In the genomic region with DNA sequence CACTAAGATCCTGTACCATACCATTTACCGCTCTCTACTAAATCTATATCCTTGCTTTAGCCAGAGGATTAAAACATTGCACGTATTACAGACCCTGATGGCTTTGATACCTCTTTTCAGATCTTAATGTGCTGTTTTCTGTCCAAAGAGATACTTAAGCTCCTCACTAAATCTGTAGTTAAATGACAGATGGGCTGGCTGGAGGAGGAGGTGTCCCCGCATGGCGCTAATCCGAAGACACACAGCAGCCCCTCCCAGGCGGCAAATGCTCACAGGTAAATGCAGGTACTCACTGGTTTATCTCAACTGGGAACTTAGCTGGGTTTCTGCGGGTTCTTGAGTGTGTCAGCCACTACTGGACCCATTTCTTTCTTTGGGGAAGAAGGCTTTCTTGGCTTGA, we compare ENCODE assay signal across 11 cellular contexts. TPM values are rescaled to one million over a fixed set of nuclear protein-coding genes. Genes with fewer than 3 reads are reported as not detected.
A peak's percentile ranks its signal among the peaks of the same experiment; 100 is the strongest.
DNase-seq lines count a peak whose midpoint lies in the region; ATAC-seq, FAIRE-seq and TF ChIP-seq lines count a peak whose summit lies in the region.
"Had no signal": no experiment of that assay in that cellular context is flagged by ENCODE, and none has a peak within 500 bp of the region (broad histone marks: within the 10 kb centered on the region; RNA-seq: fewer than 3 reads in every experiment).

No MANE protein-coding gene starts in this region.

- H2AK5ac ChIP-seq in H1 (ENCODE audit: low read depth, low read length): no peak overlapping the region

- peak; percentile 16 for DNase-seq in activated CD4-positive, CD25-positive, alpha-beta regulatory T cell treated with anti-CD3 and anti-CD28 coated beads, Interleukin-2, amount 50 U/mL, for 72 hours
- DNase-seq in NCI-H2171 (lab: John Stamatoyannopoulos, UW): peak; percentile 17
- peak in 1 of 2 experiments; percentile 37 for DNase-seq in H1 (ENCODE audit: low read depth in 1 of 2, low spot score in 2 of 2)
- DNase-seq in sigmoid colon: peak; percentile 55
- DNase-seq in sciatic nerve (ENCODE audit: low spot score): no peak
- DNase-seq: GF-D8, NCI-H1105 treated with DMSO at 0.1 percent for 48 hours had no signal

- no peak overlapping the region for H2BK20ac ChIP-seq in H1 (ENCODE audit: low read length)

- no peak overlapping the region for H3K18ac ChIP-seq in H1 (ENCODE audit: extremely low read depth, low read length)

- no peak overlapping the region for H2BK120ac ChIP-seq in H1 (replicated peaks; ENCODE audit: low read depth, low read length)

- H2BK12ac ChIP-seq in H1 (ENCODE audit: low read depth, low read length): no peak overlapping the region

- H3K23me2 ChIP-seq in H1 (ENCODE audit: low read depth, low read length): peaks cover 13% of the 10 kb centered on the region; the same call in 1 of the 2 replicates

- H2BK5ac ChIP-seq in H1 (ENCODE audit: low read depth, low read length): no peak overlapping the region

- H4K91ac ChIP-seq in H1 (replicated peaks; ENCODE audit: insufficient read length, low read length): no peak overlapping the region

- H3K27ac ChIP-seq in H1 (ENCODE audit: low read depth, low read length) (no peak overlapping the region), sigmoid colon (no peak overlapping the region)
- H3K27ac ChIP-seq: VCaP had no signal

- TF ChIP-seq POLR2A in H1 (IDR thresholded peaks at IDR 0.05; ENCODE audit: control extremely low read depth in 1 of 2, low read depth in 2 of 2, low read length in 2 of 2) (no peak), sigmoid colon (IDR thresholded peaks at IDR 0.05) (no peak)

- intact Hi-C loops in sigmoid colon (cut with DNase I): loop anchor here (5.0 to 10.0 kb wide), 2 partner anchors 71 to 176 kb away; a partner anchor contains a TSS
- intact Hi-C loops in sciatic nerve (cut with DNase I): no loop called here

- H3K79me2 ChIP-seq in H1 (ENCODE audit: control insufficient read depth in 1 of 2, insufficient read depth in 2 of 2, low read length in 2 of 2): peaks cover 36 to 72% of the 10 kb centered on the region in 2 experiments

- no peak for TF ChIP-seq RAD21 in H1 (IDR thresholded peaks at IDR 0.05 in 1 of 2, conservative IDR thresholded peaks at IDR 0.05 in 1 of 2; ENCODE audit: low read depth in 2 of 2, low read length in 2 of 2)

- no peak overlapping the region for H2BK15ac ChIP-seq in H1 (ENCODE audit: low read length)

- no peak overlapping the region for H2AFZ ChIP-seq in H1 (ENCODE audit: low read length)

- H4K5ac ChIP-seq in H1 (ENCODE audit: insufficient read length, low read depth, low read length): no peak overlapping the region

- H3K4me3 ChIP-seq in H1 (ENCODE audit: extremely low read depth in 1 of 4, insufficient read depth in 2 of 4, low read depth in 3 of 4, low read length in 4 of 4) (peak overlapping the region in 1 of 4 experiments; percentile 81; a peak in 4 of 8 replicates), sigmoid colon (no peak overlapping the region)

- H3K4me1 ChIP-seq in H1 (replicated peaks in 1 of 4; ENCODE audit: control insufficient read depth in 3 of 4, insufficient read depth in 4 of 4, low read length in 3 of 4) (peaks cover 9 to 48% (median 34%) of the 10 kb centered on the region in 4 experiments), sigmoid colon (peaks cover 0 to 25% (median 21%) of the 10 kb centered on the region in 4 donors)

- no peak overlapping the region for H3K4ac ChIP-seq in H1 (replicated peaks; ENCODE audit: insufficient read length, low read depth, low read length)

- peaks cover 17% of the 10 kb centered on the region for H3K79me1 ChIP-seq in H1 (ENCODE audit: low read depth, low read length)

- no peak overlapping the region for H3K9ac ChIP-seq in H1 (replicated peaks in 1 of 4; ENCODE audit: extremely low read depth in 1 of 4, low read depth in 3 of 4, low read length in 3 of 4)

- H3K27me3 ChIP-seq in H1 (replicated peaks in 1 of 4; ENCODE audit: control insufficient read depth in 3 of 4, extremely low read depth in 1 of 4, insufficient read depth in 3 of 4, low read length in 3 of 4) (no peaks in the 10 kb centered on the region; a peak in 1 of 7 replicates), sigmoid colon (no peaks in the 10 kb centered on the region)

- FAIRE-seq in H1 (lab: Jason Lieb, UNC): no peak

- H3K9me3 ChIP-seq in H1 (ENCODE audit: insufficient read depth in 2 of 2, low read depth in 1 of 2, low read length in 1 of 2): no peaks in the 10 kb centered on the region
- H3K9me3 ChIP-seq in sigmoid colon: no peaks in the 10 kb centered on the region

- WGBS in H1 (ENCODE audit: extremely low coverage in 1 of 2, insufficient coverage in 1 of 2, insufficient read length in 1 of 2, insufficient replicate concordance in 2 of 2, low coverage in 1 of 2, low lambda C conversion rate in 2 of 2, missing lambda C conversion rate in 1 of 2), 2 experiments: 84% methylated on average over 7 of the region's 7 CpGs; no CpG with 5 or more reads in 1 of the 2 experiments
- 93 to 95% methylated on average over 7 of the region's 7 CpGs for WGBS in sigmoid colon, 2 donors

- no peak overlapping the region for H3K14ac ChIP-seq in H1 (ENCODE audit: insufficient read length)

- H3K23ac ChIP-seq in H1 (ENCODE audit: insufficient read length): no peak overlapping the region

- no peak for TF ChIP-seq EP300 in H1 (IDR thresholded peaks at IDR 0.05; ENCODE audit: borderline replicate concordance in 1 of 2, low read depth in 2 of 2, low read length in 2 of 2)
- no peak for TF ChIP-seq EP300 in sigmoid colon (IDR thresholded peaks at IDR 0.05)

- POLR2A ChIA-PET in H1 (lab: Charles Lee; ENCODE audit: partially characterized antibody): interaction anchor here (0.8 to 1.7 kb wide), 4 partner anchors 9 to 37 kb away, joined by 3 to 5 read pairs (median 4); no protein-coding TSS in a partner anchor

- no peak overlapping the region for H4K8ac ChIP-seq in H1 (ENCODE audit: extremely low read depth, insufficient read depth, low read length)

- no peak overlapping the region for H3K56ac ChIP-seq in H1 (replicated peaks; ENCODE audit: insufficient read length, low read depth, low read length)

- ATAC-seq in activated CD4-positive, CD25-positive, alpha-beta regulatory T cell treated with anti-CD3 and anti-CD28 coated beads, Interleukin-2, amount 50 U/mL, for 24 hours: no peak
- ATAC-seq in sciatic nerve: no peak
- no peak for ATAC-seq in HG03139 (IDR thresholded peaks at IDR 0.05; ENCODE audit: unreplicated experiment)
- ATAC-seq in HG03469 (IDR thresholded peaks at IDR 0.05; ENCODE audit: unreplicated experiment): no peak

- peak overlapping the region; percentile 14 to 92; a peak in 1 of 4 replicates for H3K4me2 ChIP-seq in H1 (ENCODE audit: insufficient read depth in 1 of 2, low read depth in 2 of 2, low read length in 2 of 2)

- TF ChIP-seq CTCF in H1 (IDR thresholded peaks at IDR 0.05; ENCODE audit: control extremely low read depth in 1 of 3, insufficient read depth in 1 of 3, low read depth in 1 of 3, low read length in 3 of 3) (no peak), sigmoid colon (IDR thresholded peaks at IDR 0.05) (no peak)

- peaks cover 24 to 26% of the 10 kb centered on the region in 2 experiments for H4K20me1 ChIP-seq in H1 (replicated peaks in 1 of 2; ENCODE audit: control insufficient read depth in 1 of 2, insufficient read depth in 2 of 2, low read length in 2 of 2)

- peaks cover 2 to 40% (median 5%) of the 10 kb centered on the region in 4 experiments; a peak in 5 of 8 replicates for H3K36me3 ChIP-seq in H1 (ENCODE audit: control insufficient read depth in 2 of 4, insufficient read depth in 4 of 4, low read length in 3 of 4)
- peaks cover 0 to 18% (median 4%) of the 10 kb centered on the region in 4 donors for H3K36me3 ChIP-seq in sigmoid colon

- CTCF ChIA-PET in H1 (lab: Charles Lee; ENCODE audit: partially characterized antibody): interaction anchor here (1.5 to 2.8 kb wide), 5 partner anchors 9 to 119 kb away, joined by 3 to 15 read pairs (median 8); no protein-coding TSS in a partner anchor

TF ChIP-seq in H1, 55 proteins besides CTCF, POLR2A, EP300 and RAD21 (continues in another document):
- TF ChIP-seq TEAD4 (IDR thresholded peaks at IDR 0.05; ENCODE audit: low read depth, low read length) (no peak), GTF2F1 (IDR thresholded peaks at IDR 0.05; ENCODE audit: borderline replicate concordance, low read depth, low read length) (no peak), HDAC6 (IDR thresholded peaks at IDR 0.05; ENCODE audit: low read depth, low read length) (no peak), NANOG (IDR thresholded peaks at IDR 0.05; ENCODE audit: insufficient read depth, low read depth, low read length, poor library complexity, severe bottlenecking) (no peak), SIX5 (IDR thresholded peaks at IDR 0.05; ENCODE audit: low read depth, low read length) (no peak), JUND (IDR thresholded peaks at IDR 0.05; ENCODE audit: low read length) (no peak), CBX8 (IDR thresholded peaks at IDR 0.05; ENCODE audit: borderline replicate concordance, low read depth, low read length) (no peak), CTBP2 (IDR thresholded peaks at IDR 0.05; ENCODE audit: borderline replicate concordance, insufficient read depth, insufficient read length, low read length) (no peak), TCF12 (IDR thresholded peaks at IDR 0.05; ENCODE audit: low read depth, low read length) (no peak)
- TF ChIP-seq, protein P1, sequence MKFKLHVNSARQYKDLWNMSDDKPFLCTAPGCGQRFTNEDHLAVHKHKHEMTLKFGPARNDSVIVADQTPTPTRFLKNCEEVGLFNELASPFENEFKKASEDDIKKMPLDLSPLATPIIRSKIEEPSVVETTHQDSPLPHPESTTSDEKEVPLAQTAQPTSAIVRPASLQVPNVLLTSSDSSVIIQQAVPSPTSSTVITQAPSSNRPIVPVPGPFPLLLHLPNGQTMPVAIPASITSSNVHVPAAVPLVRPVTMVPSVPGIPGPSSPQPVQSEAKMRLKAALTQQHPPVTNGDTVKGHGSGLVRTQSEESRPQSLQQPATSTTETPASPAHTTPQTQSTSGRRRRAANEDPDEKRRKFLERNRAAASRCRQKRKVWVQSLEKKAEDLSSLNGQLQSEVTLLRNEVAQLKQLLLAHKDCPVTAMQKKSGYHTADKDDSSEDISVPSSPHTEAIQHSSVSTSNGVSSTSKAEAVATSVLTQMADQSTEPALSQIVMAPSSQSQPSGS (IDR thresholded peaks at IDR 0.05; ENCODE audit: low read length): no peak

RNA-seq across cellular contexts. Expression of a gene that starts 2.7 kb away (rescaled TPM):
- 260 and 266 TPM in 2 replicates for total RNA-seq in H1 (2021; fragmentation: NEBNext Ultra II Directional; extraction: Animal tissue kit (Norgen Biotek cat#: 25700))
- 107 and 168 TPM in 2 replicates for polyA plus RNA-seq in H1 (2011; rRNA removed)
- 145 TPM for polyA plus RNA-seq in H1 (2011; cell fraction: cytosol; rRNA removed)
- polyA plus RNA-seq in H1 (2011; cell fraction: nucleus; rRNA removed): 161 TPM
- polyA plus RNA-seq in H1 (2012, experiment 1 of 2): 129 to 148 TPM (median 136 TPM) in 4 replicates
- 146 TPM for polyA plus RNA-seq in H1 (2012, experiment 2 of 2)
- 245 TPM for polyA plus RNA-seq in H1 (2013, experiment 1 of 2)
- polyA plus RNA-seq in H1 (2013, experiment 2 of 2): 311 TPM
- polyA minus RNA-seq in H1 (2011; rRNA and poly(A)+ RNA removed): 76.4 and 90.5 TPM in 2 replicates
- 92.9 TPM for polyA minus RNA-seq in H1 (2011; cell fraction: cytosol; rRNA and poly(A)+ RNA removed)
- 64.8 TPM for polyA minus RNA-seq in H1 (2011; cell fraction: nucleus; rRNA and poly(A)+ RNA removed)
- total RNA-seq in sigmoid colon: 10 to 100 TPM; 20.6 to 24.3 (median 22.3) TPM
- 10 to 100 TPM in 1 of 3 donors, 1 to 10 TPM in 2; 4.2 to 35.1 (median 7.8) TPM for polyA plus RNA-seq in sigmoid colon
- total RNA-seq in sciatic nerve: 44.4 TPM
